In genomic region chr15:76903251-76903681, GRCh38 we compare ENCODE assay signal across 8 cellular contexts. TPM values are rescaled to one million over a fixed set of nuclear protein-coding genes. Genes with fewer than 3 reads are reported as not detected.
DNase-seq lines count a peak whose midpoint lies in the region; ATAC-seq and TF ChIP-seq lines count a peak whose summit lies in the region.

No MANE protein-coding gene starts in this region.

- no peak for ATAC-seq in GM18861 (IDR thresholded peaks at IDR 0.05; ENCODE audit: unreplicated experiment)

- H3K4me3 Mint-ChIP-seq in nephron progenitor cell: peak overlapping the region; percentile 90

- TF ChIP-seq CTCF in nephron progenitor cell (IDR thresholded peaks at IDR 0.05): no peak

- H3K27me3 Mint-ChIP-seq in nephron progenitor cell (ENCODE audit: low read depth, poor library complexity): peaks cover 3% of the 10 kb centered on the region

- peaks cover 31% of the 10 kb centered on the region for H3K4me1 Mint-ChIP-seq in nephron progenitor cell

- H3K9me3 Mint-ChIP-seq in nephron progenitor cell: peaks cover 39% of the 10 kb centered on the region

- DNase-seq in AG20443 (ENCODE audit: low spot score) (peak; percentile 12), GM03348 (ENCODE audit: low spot score) (peak; percentile 12), NCI-H82 treated with DMSO at 0.1 percent for 48 hours (lab: John Stamatoyannopoulos, UW; ENCODE audit: unreplicated experiment) (peak; percentile 52), nephron progenitor cell (no peak), activated gamma-delta T cell treated with Interleukin-2 at 50 U/mL for 16 hours (no peak), cerebellum (ENCODE audit: low spot score) (no peak)
- peak; percentile 10 for DNase-seq in central memory CD4-positive, alpha-beta T cell

- H3K36me3 Mint-ChIP-seq in nephron progenitor cell (ENCODE audit: low read depth): peaks cover 27% of the 10 kb centered on the region

- no peak overlapping the region for H3K27ac Mint-ChIP-seq in nephron progenitor cell

RNA-seq across cellular contexts. Expression of gene SCAPER, which starts 1.9 kb away (rescaled TPM):
- 53.3 TPM for total RNA-seq in cerebellum

RNA-seq across cellular contexts. Expression of gene RCN2, which starts 28.3 kb away (rescaled TPM):
- total RNA-seq in cerebellum: 88.9 TPM

Comparison
In these comparisons a context has a peak if more than half of its experiments do, and no peak if none do; other contexts are left out.
1. DNase-seq: peak in AG20443 (single experiment), GM03348 (single experiment), NCI-H82 treated with DMSO at 0.1 percent for 48 hours (single experiment) and central memory CD4-positive, alpha-beta T cell (single experiment); none in nephron progenitor cell (single experiment), activated gamma-delta T cell treated with Interleukin-2 at 50 U/mL for 16 hours (single experiment) and cerebellum (single experiment).